In the genomic region with DNA sequence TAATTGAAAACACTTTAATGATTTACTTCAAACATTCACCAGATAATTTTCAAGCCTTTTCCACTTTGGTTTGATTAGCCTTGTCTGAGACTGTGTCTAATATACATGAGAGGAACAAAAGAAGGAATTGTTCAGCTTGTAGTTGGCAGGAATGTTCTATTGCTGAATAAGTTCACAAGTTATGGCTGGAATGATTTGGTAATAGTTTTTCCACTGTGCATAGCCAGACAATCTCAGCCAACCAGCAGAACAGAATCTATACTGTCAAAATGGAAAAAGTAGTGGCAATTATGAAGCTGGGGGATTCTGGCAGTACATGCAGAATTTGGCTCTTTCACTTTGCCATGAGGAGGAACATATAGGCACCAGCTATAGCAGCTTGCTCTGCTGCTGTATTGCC, we compare ENCODE assay signal across 18 cellular contexts.
DNase-seq lines count a peak whose midpoint lies in the region; ATAC-seq, FAIRE-seq and TF ChIP-seq lines count a peak whose summit lies in the region.
"Had no signal": no experiment of that assay in that cellular context is flagged by ENCODE, and none has a peak within 500 bp of the region (broad histone marks: within the 10 kb centered on the region; RNA-seq: fewer than 3 reads in every experiment).

No MANE protein-coding gene starts in this region.

- POLR2A ChIA-PET in SK-N-SH (lab: Yijun Ruan, JAX): no interaction called here

- TF ChIP-seq EP300 in SK-N-SH (IDR thresholded peaks at IDR 0.05; ENCODE audit: borderline replicate concordance in 1 of 2, low read depth in 1 of 2, low read length in 1 of 2): peak in 1 of 2 experiments; percentile 51; a peak in 1 of 4 replicates

- no peaks in the 10 kb centered on the region for H3K27me3 ChIP-seq in SK-N-SH (ENCODE audit: insufficient read depth)
- no peaks in the 10 kb centered on the region for H3K27me3 ChIP-seq in fibroblast of lung (ENCODE audit: control insufficient read depth, insufficient read depth, low read length)

- no peak overlapping the region for H3K4me3 ChIP-seq in SK-N-SH (ENCODE audit: low read depth in 2 of 2, low read length in 1 of 2)
- no peak overlapping the region for H3K4me3 ChIP-seq in fibroblast of lung (replicated peaks in 1 of 4; ENCODE audit: control extremely low read depth in 1 of 4, insufficient read depth in 1 of 4, low read depth in 3 of 4, low read length in 4 of 4)
- H3K4me3 ChIP-seq: psoas muscle had no signal

- H3K4me1 ChIP-seq in SK-N-SH (ENCODE audit: control insufficient read depth in 1 of 2, insufficient read depth in 2 of 2, low read depth in 1 of 2, low read length in 1 of 2) (peaks cover 2 to 37% of the 10 kb centered on the region in 2 experiments; a peak in 3 of 4 replicates), fibroblast of lung (ENCODE audit: control insufficient read depth, extremely low read depth, insufficient read depth, low read length) (peaks cover 9% of the 10 kb centered on the region)
- H3K4me1 ChIP-seq: psoas muscle had no signal

- H3K9me3 ChIP-seq in SK-N-SH (no peaks in the 10 kb centered on the region), fibroblast of lung (ENCODE audit: control insufficient read depth, insufficient read depth, low read depth, low read length) (no peaks in the 10 kb centered on the region)
- H3K9me3 ChIP-seq: psoas muscle had no signal

- DNase-seq in EL (peak; percentile 62), SK-N-SH (no peak), fibroblast of lung (ENCODE audit: low read depth in 2 of 2) (peak; percentile 68 to 95), non-pigmented ciliary epithelial cell (ENCODE audit: low read depth) (peak; percentile 55), GM12892 (ENCODE audit: insufficient read length) (no peak)
- no peak for DNase-seq in stimulated activated CD4-positive, alpha-beta T cell treated with anti-CD3 and anti-CD28 coated beads, Interleukin-4, amount 100 ng/mL, for 1 hour
- DNase-seq in activated CD8-positive, alpha-beta memory T cell treated with anti-CD3 and anti-CD28 coated beads, Interleukin-2, amount 50 U/mL, for 48 hours: no peak
- DNase-seq: effector CD8-positive, alpha-beta T cell; GDM1; midbrain; psoas muscle; stimulated activated CD4-positive, alpha-beta T cell treated with anti-CD3 and anti-CD28 coated beads, Interleukin-4, amount 100 ng/mL, for 24 hours; stimulated activated naive CD8-positive, alpha-beta T cell treated with anti-CD3 and anti-CD28 coated beads, Interleukin-15, Interleukin-2, amounts not matched to agents 100 U/mL and 50 U/mL, for 24 hours; T1000 had no signal

- TF ChIP-seq CTCF in SK-N-SH (IDR thresholded peaks at IDR 0.05) (no peak), fibroblast of lung (conservative IDR thresholded peaks at IDR 0.05 in 1 of 2, IDR thresholded peaks at IDR 0.05 in 1 of 2; ENCODE audit: low read depth in 1 of 2, low read length in 2 of 2) (no peak)

- H3K9ac ChIP-seq in SK-N-SH: peak overlapping the region; percentile 32
- no peak overlapping the region for H3K9ac ChIP-seq in fibroblast of lung (ENCODE audit: insufficient read depth, low read length)

- FAIRE-seq in GM12892 (lab: Jason Lieb, UNC): no peak

- H3K4me2 ChIP-seq in SK-N-SH: peak overlapping the region; percentile 33
- H3K4me2 ChIP-seq in fibroblast of lung (ENCODE audit: extremely low read depth, insufficient read depth, low read length): no peak overlapping the region

- CTCF ChIA-PET in SK-N-SH (lab: Yijun Ruan, JAX): interaction anchor here (0.9 to 1.6 kb wide), 2 partner anchors 83 to 1347 kb away, joined by 3 to 4 read pairs; a partner anchor contains a TSS

- H3K36me3 ChIP-seq in SK-N-SH (replicated peaks in 1 of 2; ENCODE audit: control insufficient read depth in 1 of 2, insufficient read depth in 2 of 2, low read length in 1 of 2): peaks cover 0 to 22% of the 10 kb centered on the region in 2 experiments
- H3K36me3 ChIP-seq in fibroblast of lung (ENCODE audit: control insufficient read depth, insufficient read depth, low read length): no peaks in the 10 kb centered on the region

- H4K20me1 ChIP-seq in SK-N-SH (ENCODE audit: insufficient read depth) (no peaks in the 10 kb centered on the region), fibroblast of lung (ENCODE audit: control insufficient read depth, extremely low read depth, insufficient read depth, low read length) (no peaks in the 10 kb centered on the region)

- no peak for TF ChIP-seq RAD21 in SK-N-SH (IDR thresholded peaks at IDR 0.05; ENCODE audit: low read length)

- ATAC-seq in HG02973 (IDR thresholded peaks at IDR 0.05; ENCODE audit: unreplicated experiment): no peak
- ATAC-seq: activated naive CD4-positive, alpha-beta T cell treated with anti-CD3 and anti-CD28 coated beads, Interleukin-2, amount 50 U/mL, for 72 hours; Panc1; psoas muscle; stimulated activated naive CD8-positive, alpha-beta T cell treated with anti-CD3 and anti-CD28 coated beads, Interleukin-15, Interleukin-2, amounts not matched to agents 100 U/mL and 50 U/mL, for 24 hours had no signal

- H3F3A ChIP-seq in SK-N-SH (replicated peaks; ENCODE audit: insufficient read depth): peaks cover 36% of the 10 kb centered on the region

- no peak for TF ChIP-seq POLR2A in GM12892 (IDR thresholded peaks at IDR 0.05; ENCODE audit: low read depth, low read length)

- H2AFZ ChIP-seq in SK-N-SH (ENCODE audit: low read depth): peak overlapping the region; percentile 60; the same call in 1 of the 2 replicates
- no peak overlapping the region for H2AFZ ChIP-seq in fibroblast of lung (ENCODE audit: low read length)

- H3K27ac ChIP-seq in SK-N-SH (ENCODE audit: low read depth in 2 of 2, low read length in 1 of 2) (peak overlapping the region; percentile 64 to 76; a peak in 3 of 4 replicates), fibroblast of lung (ENCODE audit: insufficient read depth, low read length) (no peak overlapping the region)
- H3K27ac ChIP-seq: C4-2B, psoas muscle had no signal

- no peaks in the 10 kb centered on the region for H3K9me2 ChIP-seq in SK-N-SH

- peaks cover 39% of the 10 kb centered on the region for H3K79me2 ChIP-seq in SK-N-SH (ENCODE audit: insufficient read depth)
- peaks cover 9% of the 10 kb centered on the region for H3K79me2 ChIP-seq in fibroblast of lung (ENCODE audit: control insufficient read depth, insufficient read depth, low read length)

TF ChIP-seq in SK-N-SH, 30 proteins besides CTCF, POLR2A, EP300 and RAD21:
- peak; percentile 65; the same call in 1 of the 2 replicates for TF ChIP-seq TEAD4 (IDR thresholded peaks at IDR 0.05; ENCODE audit: borderline replicate concordance, insufficient read depth)
- peak; percentile 16; the same call in 1 of the 2 replicates for TF ChIP-seq TAF1 (IDR thresholded peaks at IDR 0.05; ENCODE audit: borderline replicate concordance, low read depth, low read length)
- TF ChIP-seq, protein P1, sequence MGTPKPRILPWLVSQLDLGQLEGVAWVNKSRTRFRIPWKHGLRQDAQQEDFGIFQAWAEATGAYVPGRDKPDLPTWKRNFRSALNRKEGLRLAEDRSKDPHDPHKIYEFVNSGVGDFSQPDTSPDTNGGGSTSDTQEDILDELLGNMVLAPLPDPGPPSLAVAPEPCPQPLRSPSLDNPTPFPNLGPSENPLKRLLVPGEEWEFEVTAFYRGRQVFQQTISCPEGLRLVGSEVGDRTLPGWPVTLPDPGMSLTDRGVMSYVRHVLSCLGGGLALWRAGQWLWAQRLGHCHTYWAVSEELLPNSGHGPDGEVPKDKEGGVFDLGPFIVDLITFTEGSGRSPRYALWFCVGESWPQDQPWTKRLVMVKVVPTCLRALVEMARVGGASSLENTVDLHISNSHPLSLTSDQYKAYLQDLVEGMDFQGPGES (IDR thresholded peaks at IDR 0.05; ENCODE audit: low read depth, low read length): no peak
- peak; percentile 40; the same call in 1 of the 2 replicates for TF ChIP-seq TCF12 (IDR thresholded peaks at IDR 0.05)
- peak; percentile 48; the same call in 1 of the 2 replicates for TF ChIP-seq NFIC (IDR thresholded peaks at IDR 0.05; ENCODE audit: borderline replicate concordance)
- TF ChIP-seq FOSL2 (IDR thresholded peaks at IDR 0.05; ENCODE audit: borderline replicate concordance, low read depth): peak; percentile 29; the same call in 1 of the 2 replicates
TF ChIP-seq in SK-N-SH: peak in this region for 5.

Comparison
In these comparisons a context has a peak if more than half of its experiments do, and no peak if none do; other contexts are left out.
1. DNase-seq: peak in EL (single experiment), fibroblast of lung (2 of 2) and non-pigmented ciliary epithelial cell (single experiment); none in SK-N-SH (single experiment), stimulated activated CD4-positive, alpha-beta T cell treated with anti-CD3 and anti-CD28 coated beads, Interleukin-4, amount 100 ng/mL, for 1 hour (single experiment), activated CD8-positive, alpha-beta memory T cell treated with anti-CD3 and anti-CD28 coated beads, Interleukin-2, amount 50 U/mL, for 48 hours (single experiment) and GM12892 (single experiment).